In the genomic region with DNA sequence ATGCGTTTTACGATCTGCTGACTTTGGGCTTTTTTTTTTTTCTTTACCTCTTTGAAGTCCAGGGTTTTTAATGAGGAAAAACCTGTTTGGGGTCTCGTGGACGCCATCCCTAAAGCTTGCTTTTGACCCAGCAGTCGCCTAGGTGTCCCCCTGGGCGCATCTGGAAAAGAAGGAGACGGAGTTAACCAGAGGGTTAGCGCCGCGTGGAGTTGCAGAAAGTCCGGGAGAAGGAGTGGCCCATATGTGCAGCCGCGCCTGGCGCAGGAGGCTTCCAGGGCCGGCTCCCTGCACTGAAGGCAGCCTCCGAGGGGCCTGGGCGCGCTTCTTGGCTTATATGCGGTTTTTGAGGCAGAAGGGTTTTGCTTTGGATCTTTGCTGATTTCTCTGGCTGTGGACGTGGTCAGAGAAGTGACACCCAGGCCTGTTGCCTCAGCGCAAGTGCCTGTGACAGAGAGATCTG, we compare ENCODE assay signal across 1 cellular context.
A peak's percentile ranks its signal among the peaks of the same experiment; 100 is the strongest.
TF ChIP-seq lines count a peak whose summit lies in the region.

No MANE protein-coding gene starts in this region.

TF ChIP-seq in HepG2, 621 proteins besides CTCF, POLR2A, EP300 and RAD21 (continued from another document and continues in another):
- TF ChIP-seq, protein P1, sequence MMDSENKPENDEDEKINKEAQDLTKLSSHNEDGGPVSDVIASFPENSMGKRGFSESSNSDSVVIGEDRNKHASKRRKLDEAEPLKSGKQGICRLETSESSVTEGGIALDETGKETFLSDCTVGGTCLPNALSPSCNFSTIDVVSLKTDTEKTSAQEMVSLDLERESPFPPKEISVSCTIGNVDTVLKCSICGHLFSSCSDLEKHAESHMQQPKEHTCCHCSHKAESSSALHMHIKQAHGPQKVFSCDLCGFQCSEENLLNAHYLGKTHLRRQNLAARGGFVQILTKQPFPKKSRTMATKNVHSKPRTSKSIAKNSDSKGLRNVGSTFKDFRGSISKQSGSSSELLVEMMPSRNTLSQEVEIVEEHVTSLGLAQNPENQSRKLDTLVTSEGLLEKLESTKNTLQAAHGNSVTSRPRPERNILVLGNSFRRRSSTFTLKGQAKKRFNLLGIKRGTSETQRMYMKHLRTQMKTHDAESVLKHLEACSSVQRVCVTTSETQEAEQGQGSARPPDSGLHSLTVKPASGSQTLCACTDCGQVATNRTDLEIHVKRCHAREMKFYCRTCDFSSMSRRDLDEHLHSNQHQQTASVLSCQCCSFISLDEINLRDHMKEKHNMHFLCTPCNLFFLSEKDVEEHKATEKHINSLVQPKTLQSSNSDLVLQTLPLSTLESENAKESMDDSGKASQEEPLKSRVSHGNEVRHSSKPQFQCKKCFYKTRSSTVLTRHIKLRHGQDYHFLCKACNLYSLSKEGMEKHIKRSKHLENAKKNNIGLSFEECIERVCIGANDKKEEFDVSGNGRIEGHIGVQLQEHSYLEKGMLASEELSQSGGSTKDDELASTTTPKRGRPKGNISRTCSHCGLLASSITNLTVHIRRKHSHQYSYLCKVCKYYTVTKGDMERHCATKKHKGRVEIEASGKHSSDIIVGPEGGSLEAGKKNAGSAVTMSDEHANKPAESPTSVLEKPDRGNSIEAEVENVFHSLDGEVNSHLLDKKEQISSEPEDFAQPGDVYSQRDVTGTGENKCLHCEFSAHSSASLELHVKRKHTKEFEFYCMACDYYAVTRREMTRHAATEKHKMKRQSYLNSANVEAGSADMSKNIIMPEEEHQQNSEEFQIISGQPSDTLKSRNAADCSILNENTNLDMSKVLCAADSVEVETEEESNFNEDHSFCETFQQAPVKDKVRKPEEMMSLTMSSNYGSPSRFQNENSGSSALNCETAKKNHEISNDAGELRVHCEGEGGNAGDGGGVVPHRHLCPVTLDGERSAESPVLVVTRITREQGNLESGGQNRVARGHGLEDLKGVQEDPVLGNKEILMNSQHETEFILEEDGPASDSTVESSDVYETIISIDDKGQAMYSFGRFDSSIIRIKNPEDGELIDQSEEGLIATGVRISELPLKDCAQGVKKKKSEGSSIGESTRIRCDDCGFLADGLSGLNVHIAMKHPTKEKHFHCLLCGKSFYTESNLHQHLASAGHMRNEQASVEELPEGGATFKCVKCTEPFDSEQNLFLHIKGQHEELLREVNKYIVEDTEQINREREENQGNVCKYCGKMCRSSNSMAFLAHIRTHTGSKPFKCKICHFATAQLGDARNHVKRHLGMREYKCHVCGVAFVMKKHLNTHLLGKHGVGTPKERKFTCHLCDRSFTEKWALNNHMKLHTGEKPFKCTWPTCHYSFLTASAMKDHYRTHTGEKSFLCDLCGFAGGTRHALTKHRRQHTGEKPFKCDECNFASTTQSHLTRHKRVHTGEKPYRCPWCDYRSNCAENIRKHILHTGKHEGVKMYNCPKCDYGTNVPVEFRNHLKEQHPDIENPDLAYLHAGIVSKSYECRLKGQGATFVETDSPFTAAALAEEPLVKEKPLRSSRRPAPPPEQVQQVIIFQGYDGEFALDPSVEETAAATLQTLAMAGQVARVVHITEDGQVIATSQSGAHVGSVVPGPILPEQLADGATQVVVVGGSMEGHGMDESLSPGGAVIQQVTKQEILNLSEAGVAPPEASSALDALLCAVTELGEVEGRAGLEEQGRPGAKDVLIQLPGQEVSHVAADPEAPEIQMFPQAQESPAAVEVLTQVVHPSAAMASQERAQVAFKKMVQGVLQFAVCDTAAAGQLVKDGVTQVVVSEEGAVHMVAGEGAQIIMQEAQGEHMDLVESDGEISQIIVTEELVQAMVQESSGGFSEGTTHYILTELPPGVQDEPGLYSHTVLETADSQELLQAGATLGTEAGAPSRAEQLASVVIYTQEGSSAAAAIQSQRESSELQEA (CRISPR knock-in tag; IDR thresholded peaks at IDR 0.05; ENCODE audit: not compliant biosample characterization): no peak
- TF ChIP-seq, protein P2, sequence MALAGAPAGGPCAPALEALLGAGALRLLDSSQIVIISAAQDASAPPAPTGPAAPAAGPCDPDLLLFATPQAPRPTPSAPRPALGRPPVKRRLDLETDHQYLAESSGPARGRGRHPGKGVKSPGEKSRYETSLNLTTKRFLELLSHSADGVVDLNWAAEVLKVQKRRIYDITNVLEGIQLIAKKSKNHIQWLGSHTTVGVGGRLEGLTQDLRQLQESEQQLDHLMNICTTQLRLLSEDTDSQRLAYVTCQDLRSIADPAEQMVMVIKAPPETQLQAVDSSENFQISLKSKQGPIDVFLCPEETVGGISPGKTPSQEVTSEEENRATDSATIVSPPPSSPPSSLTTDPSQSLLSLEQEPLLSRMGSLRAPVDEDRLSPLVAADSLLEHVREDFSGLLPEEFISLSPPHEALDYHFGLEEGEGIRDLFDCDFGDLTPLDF (CRISPR knock-in tag; IDR thresholded peaks at IDR 0.05): no peak
- TF ChIP-seq SP2 (CRISPR knock-in tag; IDR thresholded peaks at IDR 0.05): no peak
- TF ChIP-seq RFXANK (CRISPR knock-in tag; IDR thresholded peaks at IDR 0.05): no peak
- TF ChIP-seq ZNF619 (CRISPR knock-in tag; IDR thresholded peaks at IDR 0.05): no peak
- no peak for TF ChIP-seq ZNF296 (CRISPR knock-in tag; conservative IDR thresholded peaks at IDR 0.05)
- TF ChIP-seq, protein P3, sequence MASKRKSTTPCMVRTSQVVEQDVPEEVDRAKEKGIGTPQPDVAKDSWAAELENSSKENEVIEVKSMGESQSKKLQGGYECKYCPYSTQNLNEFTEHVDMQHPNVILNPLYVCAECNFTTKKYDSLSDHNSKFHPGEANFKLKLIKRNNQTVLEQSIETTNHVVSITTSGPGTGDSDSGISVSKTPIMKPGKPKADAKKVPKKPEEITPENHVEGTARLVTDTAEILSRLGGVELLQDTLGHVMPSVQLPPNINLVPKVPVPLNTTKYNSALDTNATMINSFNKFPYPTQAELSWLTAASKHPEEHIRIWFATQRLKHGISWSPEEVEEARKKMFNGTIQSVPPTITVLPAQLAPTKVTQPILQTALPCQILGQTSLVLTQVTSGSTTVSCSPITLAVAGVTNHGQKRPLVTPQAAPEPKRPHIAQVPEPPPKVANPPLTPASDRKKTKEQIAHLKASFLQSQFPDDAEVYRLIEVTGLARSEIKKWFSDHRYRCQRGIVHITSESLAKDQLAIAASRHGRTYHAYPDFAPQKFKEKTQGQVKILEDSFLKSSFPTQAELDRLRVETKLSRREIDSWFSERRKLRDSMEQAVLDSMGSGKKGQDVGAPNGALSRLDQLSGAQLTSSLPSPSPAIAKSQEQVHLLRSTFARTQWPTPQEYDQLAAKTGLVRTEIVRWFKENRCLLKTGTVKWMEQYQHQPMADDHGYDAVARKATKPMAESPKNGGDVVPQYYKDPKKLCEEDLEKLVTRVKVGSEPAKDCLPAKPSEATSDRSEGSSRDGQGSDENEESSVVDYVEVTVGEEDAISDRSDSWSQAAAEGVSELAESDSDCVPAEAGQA (IDR thresholded peaks at IDR 0.05; ENCODE audit: low read depth): no peak
- TF ChIP-seq, protein P3 (CRISPR knock-in tag; IDR thresholded peaks at IDR 0.05; ENCODE audit: borderline replicate concordance): no peak
- TF ChIP-seq, protein P4, sequence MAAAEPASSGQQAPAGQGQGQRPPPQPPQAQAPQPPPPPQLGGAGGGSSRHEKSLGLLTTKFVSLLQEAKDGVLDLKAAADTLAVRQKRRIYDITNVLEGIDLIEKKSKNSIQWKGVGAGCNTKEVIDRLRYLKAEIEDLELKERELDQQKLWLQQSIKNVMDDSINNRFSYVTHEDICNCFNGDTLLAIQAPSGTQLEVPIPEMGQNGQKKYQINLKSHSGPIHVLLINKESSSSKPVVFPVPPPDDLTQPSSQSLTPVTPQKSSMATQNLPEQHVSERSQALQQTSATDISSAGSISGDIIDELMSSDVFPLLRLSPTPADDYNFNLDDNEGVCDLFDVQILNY (CRISPR knock-in tag; conservative IDR thresholded peaks at IDR 0.05): no peak
- TF ChIP-seq, protein P5, sequence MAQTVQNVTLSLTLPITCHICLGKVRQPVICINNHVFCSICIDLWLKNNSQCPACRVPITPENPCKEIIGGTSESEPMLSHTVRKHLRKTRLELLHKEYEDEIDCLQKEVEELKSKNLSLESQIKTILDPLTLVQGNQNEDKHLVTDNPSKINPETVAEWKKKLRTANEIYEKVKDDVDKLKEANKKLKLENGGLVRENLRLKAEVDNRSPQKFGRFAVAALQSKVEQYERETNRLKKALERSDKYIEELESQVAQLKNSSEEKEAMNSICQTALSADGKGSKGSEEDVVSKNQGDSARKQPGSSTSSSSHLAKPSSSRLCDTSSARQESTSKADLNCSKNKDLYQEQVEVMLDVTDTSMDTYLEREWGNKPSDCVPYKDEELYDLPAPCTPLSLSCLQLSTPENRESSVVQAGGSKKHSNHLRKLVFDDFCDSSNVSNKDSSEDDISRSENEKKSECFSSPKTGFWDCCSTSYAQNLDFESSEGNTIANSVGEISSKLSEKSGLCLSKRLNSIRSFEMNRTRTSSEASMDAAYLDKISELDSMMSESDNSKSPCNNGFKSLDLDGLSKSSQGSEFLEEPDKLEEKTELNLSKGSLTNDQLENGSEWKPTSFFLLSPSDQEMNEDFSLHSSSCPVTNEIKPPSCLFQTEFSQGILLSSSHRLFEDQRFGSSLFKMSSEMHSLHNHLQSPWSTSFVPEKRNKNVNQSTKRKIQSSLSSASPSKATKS (CRISPR knock-in tag; IDR thresholded peaks at IDR 0.05): no peak
- TF ChIP-seq, protein P6, sequence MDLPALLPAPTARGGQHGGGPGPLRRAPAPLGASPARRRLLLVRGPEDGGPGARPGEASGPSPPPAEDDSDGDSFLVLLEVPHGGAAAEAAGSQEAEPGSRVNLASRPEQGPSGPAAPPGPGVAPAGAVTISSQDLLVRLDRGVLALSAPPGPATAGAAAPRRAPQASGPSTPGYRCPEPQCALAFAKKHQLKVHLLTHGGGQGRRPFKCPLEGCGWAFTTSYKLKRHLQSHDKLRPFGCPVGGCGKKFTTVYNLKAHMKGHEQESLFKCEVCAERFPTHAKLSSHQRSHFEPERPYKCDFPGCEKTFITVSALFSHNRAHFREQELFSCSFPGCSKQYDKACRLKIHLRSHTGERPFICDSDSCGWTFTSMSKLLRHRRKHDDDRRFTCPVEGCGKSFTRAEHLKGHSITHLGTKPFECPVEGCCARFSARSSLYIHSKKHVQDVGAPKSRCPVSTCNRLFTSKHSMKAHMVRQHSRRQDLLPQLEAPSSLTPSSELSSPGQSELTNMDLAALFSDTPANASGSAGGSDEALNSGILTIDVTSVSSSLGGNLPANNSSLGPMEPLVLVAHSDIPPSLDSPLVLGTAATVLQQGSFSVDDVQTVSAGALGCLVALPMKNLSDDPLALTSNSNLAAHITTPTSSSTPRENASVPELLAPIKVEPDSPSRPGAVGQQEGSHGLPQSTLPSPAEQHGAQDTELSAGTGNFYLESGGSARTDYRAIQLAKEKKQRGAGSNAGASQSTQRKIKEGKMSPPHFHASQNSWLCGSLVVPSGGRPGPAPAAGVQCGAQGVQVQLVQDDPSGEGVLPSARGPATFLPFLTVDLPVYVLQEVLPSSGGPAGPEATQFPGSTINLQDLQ (CRISPR knock-in tag; IDR thresholded peaks at IDR 0.05): no peak
- TF ChIP-seq NCOA5 (CRISPR knock-in tag; IDR thresholded peaks at IDR 0.05): 0 out of 2 replicates have a peak, but pooled peaks have one; percentile 8
- no peak for TF ChIP-seq ZFX (CRISPR knock-in tag; IDR thresholded peaks at IDR 0.05; ENCODE audit: low read depth)
- TF ChIP-seq CHCHD3 (CRISPR knock-in tag; IDR thresholded peaks at IDR 0.05): no peak
- TF ChIP-seq MYNN (CRISPR knock-in tag; IDR thresholded peaks at IDR 0.05; ENCODE audit: low read depth): no peak
- TF ChIP-seq ZNF3 (CRISPR knock-in tag; IDR thresholded peaks at IDR 0.05): no peak
- TF ChIP-seq SCMH1 (CRISPR knock-in tag; IDR thresholded peaks at IDR 0.05; ENCODE audit: borderline replicate concordance): no peak
- TF ChIP-seq RFX5 (IDR thresholded peaks at IDR 0.05; ENCODE audit: low read depth, low read length): no peak
- TF ChIP-seq, protein P7, sequence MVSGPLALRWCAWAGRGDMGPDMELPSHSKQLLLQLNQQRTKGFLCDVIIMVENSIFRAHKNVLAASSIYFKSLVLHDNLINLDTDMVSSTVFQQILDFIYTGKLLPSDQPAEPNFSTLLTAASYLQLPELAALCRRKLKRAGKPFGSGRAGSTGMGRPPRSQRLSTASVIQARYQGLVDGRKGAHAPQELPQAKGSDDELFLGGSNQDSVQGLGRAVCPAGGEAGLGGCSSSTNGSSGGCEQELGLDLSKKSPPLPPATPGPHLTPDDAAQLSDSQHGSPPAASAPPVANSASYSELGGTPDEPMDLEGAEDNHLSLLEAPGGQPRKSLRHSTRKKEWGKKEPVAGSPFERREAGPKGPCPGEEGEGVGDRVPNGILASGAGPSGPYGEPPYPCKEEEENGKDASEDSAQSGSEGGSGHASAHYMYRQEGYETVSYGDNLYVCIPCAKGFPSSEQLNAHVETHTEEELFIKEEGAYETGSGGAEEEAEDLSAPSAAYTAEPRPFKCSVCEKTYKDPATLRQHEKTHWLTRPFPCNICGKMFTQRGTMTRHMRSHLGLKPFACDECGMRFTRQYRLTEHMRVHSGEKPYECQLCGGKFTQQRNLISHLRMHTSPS (CRISPR knock-in tag; IDR thresholded peaks at IDR 0.05; ENCODE audit: low read depth): no peak
- TF ChIP-seq, protein P8, sequence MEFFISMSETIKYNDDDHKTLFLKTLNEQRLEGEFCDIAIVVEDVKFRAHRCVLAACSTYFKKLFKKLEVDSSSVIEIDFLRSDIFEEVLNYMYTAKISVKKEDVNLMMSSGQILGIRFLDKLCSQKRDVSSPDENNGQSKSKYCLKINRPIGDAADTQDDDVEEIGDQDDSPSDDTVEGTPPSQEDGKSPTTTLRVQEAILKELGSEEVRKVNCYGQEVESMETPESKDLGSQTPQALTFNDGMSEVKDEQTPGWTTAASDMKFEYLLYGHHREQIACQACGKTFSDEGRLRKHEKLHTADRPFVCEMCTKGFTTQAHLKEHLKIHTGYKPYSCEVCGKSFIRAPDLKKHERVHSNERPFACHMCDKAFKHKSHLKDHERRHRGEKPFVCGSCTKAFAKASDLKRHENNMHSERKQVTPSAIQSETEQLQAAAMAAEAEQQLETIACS (CRISPR knock-in tag; IDR thresholded peaks at IDR 0.05): 0 out of 2 replicates have a peak, but pooled peaks have one; percentile 2
- no peak for TF ChIP-seq MBD4 (IDR thresholded peaks at IDR 0.05; ENCODE audit: borderline replicate concordance, low read length)
- no peak for TF ChIP-seq ZMAT3 (CRISPR knock-in tag; conservative IDR thresholded peaks at IDR 0.05)
- TF ChIP-seq DNMT3B (CRISPR knock-in tag; conservative IDR thresholded peaks at IDR 0.05): no peak
- 0 out of 2 replicates have a peak, but pooled peaks have one; percentile 2 for TF ChIP-seq SP5 (CRISPR knock-in tag; IDR thresholded peaks at IDR 0.05; ENCODE audit: borderline replicate concordance, low read depth)
- TF ChIP-seq SKI (IDR thresholded peaks at IDR 0.05; ENCODE audit: partially characterized antibody): no peak
- no peak for TF ChIP-seq ZNF644 (CRISPR knock-in tag; IDR thresholded peaks at IDR 0.05; ENCODE audit: low read depth)
